In the genomic region with DNA sequence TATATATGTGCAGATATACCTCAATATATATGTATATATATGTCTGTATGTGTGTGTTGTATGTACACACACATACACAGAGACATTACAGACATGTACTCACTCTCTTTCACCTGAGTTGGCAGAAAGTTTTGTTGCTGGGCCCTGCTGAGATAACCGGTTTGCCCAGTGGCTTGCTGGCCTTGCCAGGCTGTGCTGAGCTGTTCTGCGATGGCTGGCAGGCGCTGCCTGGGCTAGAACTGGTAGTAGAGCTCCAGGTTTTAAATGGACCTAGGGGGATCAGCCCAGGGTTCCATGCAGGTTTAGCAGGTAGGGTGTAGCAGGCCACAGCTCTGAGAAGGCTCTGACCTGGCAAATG, we compare ENCODE assay signal across 8 cellular contexts.
DNase-seq lines count a peak whose midpoint lies in the region; TF ChIP-seq lines count a peak whose summit lies in the region.

No MANE protein-coding gene starts in this region.

- no peak overlapping the region; the same call in 1 of the 2 replicates for H3K9ac ChIP-seq in KMS-11
- no peak overlapping the region for H3K9ac ChIP-seq in smooth muscle cell (ENCODE audit: low read depth)

- no peaks in the 10 kb centered on the region for H3F3A ChIP-seq in smooth muscle cell (ENCODE audit: low read depth)

- no peaks in the 10 kb centered on the region for H3K9me3 ChIP-seq in breast epithelium
- no peaks in the 10 kb centered on the region for H3K9me3 ChIP-seq in muscle layer of duodenum (ENCODE audit: control insufficient read depth in 1 of 2, low read length in 2 of 2)
- no peaks in the 10 kb centered on the region for H3K9me3 ChIP-seq in smooth muscle cell (replicated peaks; ENCODE audit: low read depth)

- H3K4me2 ChIP-seq in KMS-11, result peak overlapping the region; percentile 67; the same call in 1 of the 2 replicates
- H3K4me2 ChIP-seq in smooth muscle cell, result no peak overlapping the region

- intact Hi-C loops in breast epithelium (cut with DNase I; ENCODE audit: low total_unique reads), result no loop called here

- H2AFZ ChIP-seq in KMS-11 (ENCODE audit: low read depth) (peak overlapping the region; percentile 38; the same call in 1 of the 2 replicates), smooth muscle cell (ENCODE audit: low read depth) (no peak overlapping the region)

- TF ChIP-seq CTCF in 22Rv1 (IDR thresholded peaks at IDR 0.05), result no peak
- TF ChIP-seq CTCF in KMS-11 (conservative IDR thresholded peaks at IDR 0.05; ENCODE audit: low read depth, low read length), result no peak
- no peak for TF ChIP-seq CTCF in breast epithelium (IDR thresholded peaks at IDR 0.05)
- no peak for TF ChIP-seq CTCF in smooth muscle cell (IDR thresholded peaks at IDR 0.05; ENCODE audit: borderline replicate concordance, insufficient read depth, poor library complexity, severe bottlenecking)

- H3K27ac ChIP-seq in 22Rv1, result peak overlapping the region; percentile 98
- H3K27ac ChIP-seq in KMS-11, result no peak overlapping the region
- peak overlapping the region; percentile 78 to 88 for H3K27ac ChIP-seq in breast epithelium
- peak overlapping the region; percentile 91 for H3K27ac ChIP-seq in muscle layer of duodenum (ENCODE audit: low read length)
- H3K27ac ChIP-seq in smooth muscle cell (ENCODE audit: low read depth), result no peak overlapping the region

- H3K4me1 ChIP-seq in KMS-11 (ENCODE audit: low read depth, poor library complexity, severe bottlenecking) (peaks cover 18% of the 10 kb centered on the region), breast epithelium (peaks cover 0 to 40% of the 10 kb centered on the region in 2 donors), muscle layer of duodenum (ENCODE audit: control insufficient read depth in 1 of 2, insufficient read depth in 2 of 2, low read length in 2 of 2) (peaks cover 24 to 57% of the 10 kb centered on the region in 2 donors), smooth muscle cell (ENCODE audit: low read depth) (peaks cover 8% of the 10 kb centered on the region)

- no peaks in the 10 kb centered on the region for H3K36me3 ChIP-seq in KMS-11 (ENCODE audit: insufficient read depth)
- no peaks in the 10 kb centered on the region for H3K36me3 ChIP-seq in breast epithelium
- no peaks in the 10 kb centered on the region for H3K36me3 ChIP-seq in muscle layer of duodenum (ENCODE audit: control insufficient read depth in 1 of 2, insufficient read depth in 2 of 2, low read length in 2 of 2)
- no peaks in the 10 kb centered on the region for H3K36me3 ChIP-seq in smooth muscle cell (ENCODE audit: low read depth)

- WGBS in smooth muscle cell (ENCODE audit: low lambda C conversion rate), result 88% methylated on average over 3 of the region's 3 CpGs

- no peak overlapping the region for H3K4me3 ChIP-seq in KMS-11 (IDR thresholded peaks at IDR 0.05; ENCODE audit: insufficient read depth, low read depth, low read length)
- H3K4me3 ChIP-seq in breast epithelium, result peak overlapping the region in 1 of 3 donors; percentile 55
- H3K4me3 ChIP-seq in muscle layer of duodenum (ENCODE audit: low read depth in 1 of 2, low read length in 2 of 2), result peak overlapping the region in 1 of 2 donors; percentile 37
- H3K4me3 ChIP-seq in smooth muscle cell, result no peak overlapping the region

- no peaks in the 10 kb centered on the region for H4K20me1 ChIP-seq in KMS-11 (ENCODE audit: insufficient read depth)
- H4K20me1 ChIP-seq in smooth muscle cell (ENCODE audit: low read depth), result no peaks in the 10 kb centered on the region

- TF ChIP-seq POLR2A in breast epithelium (IDR thresholded peaks at IDR 0.05), result no peak

- H3K79me2 ChIP-seq in KMS-11 (ENCODE audit: insufficient read depth, low read depth) (no peaks in the 10 kb centered on the region), smooth muscle cell (ENCODE audit: low read depth) (no peaks in the 10 kb centered on the region)

- DNase-seq in breast epithelium (ENCODE audit: low spot score in 2 of 2) (peak; percentile 79 to 82), amniotic stem cell (lab: John Stamatoyannopoulos, UW) (no peak), HuH-7.5 (ENCODE audit: low spot score) (no peak), smooth muscle cell (lab: John Stamatoyannopoulos, UW; ENCODE audit: unreplicated experiment) (no peak), T1000 (lab: John Stamatoyannopoulos, UW) (no peak)

- H3K27me3 ChIP-seq in KMS-11 (ENCODE audit: insufficient read depth, low read depth), result no peaks in the 10 kb centered on the region
- H3K27me3 ChIP-seq in breast epithelium, result no peaks in the 10 kb centered on the region
- H3K27me3 ChIP-seq in muscle layer of duodenum (ENCODE audit: low read depth, low read length), result no peaks in the 10 kb centered on the region
- H3K27me3 ChIP-seq in smooth muscle cell (ENCODE audit: low read depth), result no peaks in the 10 kb centered on the region

Comparison
In these comparisons a context has a peak if more than half of its experiments do, and no peak if none do; other contexts are left out.
1. H3K27ac ChIP-seq: peak in 22Rv1 (single experiment), breast epithelium (2 of 2) and muscle layer of duodenum (single experiment); none in KMS-11 (single experiment) and smooth muscle cell (single experiment).
2. DNase-seq: peak in breast epithelium (2 of 2); none in amniotic stem cell (single experiment), HuH-7.5 (single experiment), smooth muscle cell (single experiment) and T1000 (single experiment).